ENCODE assay signal across 2 cellular contexts in the genomic region with DNA sequence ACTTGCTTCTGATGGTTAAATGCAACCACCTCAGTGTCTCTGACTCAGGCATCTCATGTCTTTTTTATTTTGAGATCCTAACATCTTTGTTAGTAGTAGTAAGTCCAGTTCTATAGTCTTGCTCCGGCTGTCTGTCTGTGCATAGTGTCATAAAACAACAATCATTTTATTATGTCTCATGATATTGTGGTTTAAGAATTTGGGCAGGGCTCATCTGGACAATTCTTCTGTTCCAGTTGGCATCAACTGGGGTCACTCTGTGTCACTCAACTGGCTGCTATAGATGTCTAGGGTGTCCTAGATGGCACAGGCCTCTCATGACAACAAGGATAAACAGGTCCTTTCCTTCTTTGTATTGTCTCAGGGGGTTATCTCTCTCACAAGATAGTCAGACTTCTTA.
TF ChIP-seq lines count a peak whose summit lies in the region.

No MANE protein-coding gene starts in this region.

TF ChIP-seq in SK-N-SH, 30 proteins besides CTCF, POLR2A, EP300 and RAD21 (continued from another document):
- TF ChIP-seq SMC3 (IDR thresholded peaks at IDR 0.05; ENCODE audit: low read depth, low read length) = no peak
- TF ChIP-seq, protein P1, sequence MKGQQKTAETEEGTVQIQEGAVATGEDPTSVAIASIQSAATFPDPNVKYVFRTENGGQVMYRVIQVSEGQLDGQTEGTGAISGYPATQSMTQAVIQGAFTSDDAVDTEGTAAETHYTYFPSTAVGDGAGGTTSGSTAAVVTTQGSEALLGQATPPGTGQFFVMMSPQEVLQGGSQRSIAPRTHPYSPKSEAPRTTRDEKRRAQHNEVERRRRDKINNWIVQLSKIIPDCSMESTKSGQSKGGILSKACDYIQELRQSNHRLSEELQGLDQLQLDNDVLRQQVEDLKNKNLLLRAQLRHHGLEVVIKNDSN (IDR thresholded peaks at IDR 0.05; ENCODE audit: borderline replicate concordance, low read depth) = no peak
- TF ChIP-seq EZH2phosphoT487 (IDR thresholded peaks at IDR 0.05; ENCODE audit: borderline replicate concordance, low read depth) = no peak
- no peak for TF ChIP-seq POLR2AphosphoS5 (IDR thresholded peaks at IDR 0.05; ENCODE audit: low read depth, low read length)
- TF ChIP-seq, protein P2, sequence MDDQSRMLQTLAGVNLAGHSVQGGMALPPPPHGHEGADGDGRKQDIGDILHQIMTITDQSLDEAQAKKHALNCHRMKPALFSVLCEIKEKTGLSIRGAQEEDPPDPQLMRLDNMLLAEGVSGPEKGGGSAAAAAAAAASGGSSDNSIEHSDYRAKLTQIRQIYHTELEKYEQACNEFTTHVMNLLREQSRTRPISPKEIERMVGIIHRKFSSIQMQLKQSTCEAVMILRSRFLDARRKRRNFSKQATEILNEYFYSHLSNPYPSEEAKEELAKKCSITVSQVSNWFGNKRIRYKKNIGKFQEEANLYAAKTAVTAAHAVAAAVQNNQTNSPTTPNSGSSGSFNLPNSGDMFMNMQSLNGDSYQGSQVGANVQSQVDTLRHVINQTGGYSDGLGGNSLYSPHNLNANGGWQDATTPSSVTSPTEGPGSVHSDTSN (IDR thresholded peaks at IDR 0.05) = 0 out of 2 replicates have a peak, but pooled peaks have one; percentile 10
- no peak for TF ChIP-seq MEF2A (IDR thresholded peaks at IDR 0.05; ENCODE audit: borderline replicate concordance, low read depth)
- TF ChIP-seq, protein P3, sequence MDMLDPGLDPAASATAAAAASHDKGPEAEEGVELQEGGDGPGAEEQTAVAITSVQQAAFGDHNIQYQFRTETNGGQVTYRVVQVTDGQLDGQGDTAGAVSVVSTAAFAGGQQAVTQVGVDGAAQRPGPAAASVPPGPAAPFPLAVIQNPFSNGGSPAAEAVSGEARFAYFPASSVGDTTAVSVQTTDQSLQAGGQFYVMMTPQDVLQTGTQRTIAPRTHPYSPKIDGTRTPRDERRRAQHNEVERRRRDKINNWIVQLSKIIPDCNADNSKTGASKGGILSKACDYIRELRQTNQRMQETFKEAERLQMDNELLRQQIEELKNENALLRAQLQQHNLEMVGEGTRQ (IDR thresholded peaks at IDR 0.05; ENCODE audit: borderline replicate concordance, low read depth, low read length) = no peak

TF ChIP-seq in SK-N-SH treated with all-trans-retinoic acid at 6 μM for 48 hours, 23 proteins besides CTCF, POLR2A, EP300 and RAD21 (continued from another document):
- TF ChIP-seq ZC3H10 (CRISPR knock-in tag; IDR thresholded peaks at IDR 0.05) = no peak
- TF ChIP-seq, protein P4, sequence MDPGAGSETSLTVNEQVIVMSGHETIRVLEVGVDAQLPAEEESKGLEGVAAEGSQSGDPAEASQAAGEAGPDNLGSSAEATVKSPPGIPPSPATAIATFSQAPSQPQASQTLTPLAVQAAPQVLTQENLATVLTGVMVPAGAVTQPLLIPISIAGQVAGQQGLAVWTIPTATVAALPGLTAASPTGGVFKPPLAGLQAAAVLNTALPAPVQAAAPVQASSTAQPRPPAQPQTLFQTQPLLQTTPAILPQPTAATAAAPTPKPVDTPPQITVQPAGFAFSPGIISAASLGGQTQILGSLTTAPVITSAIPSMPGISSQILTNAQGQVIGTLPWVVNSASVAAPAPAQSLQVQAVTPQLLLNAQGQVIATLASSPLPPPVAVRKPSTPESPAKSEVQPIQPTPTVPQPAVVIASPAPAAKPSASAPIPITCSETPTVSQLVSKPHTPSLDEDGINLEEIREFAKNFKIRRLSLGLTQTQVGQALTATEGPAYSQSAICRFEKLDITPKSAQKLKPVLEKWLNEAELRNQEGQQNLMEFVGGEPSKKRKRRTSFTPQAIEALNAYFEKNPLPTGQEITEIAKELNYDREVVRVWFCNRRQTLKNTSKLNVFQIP (CRISPR knock-in tag; IDR thresholded peaks at IDR 0.05; ENCODE audit: borderline replicate concordance, low read depth) = no peak
- no peak for TF ChIP-seq PPARA (CRISPR knock-in tag; IDR thresholded peaks at IDR 0.05; ENCODE audit: borderline replicate concordance)
- TF ChIP-seq, protein P5, sequence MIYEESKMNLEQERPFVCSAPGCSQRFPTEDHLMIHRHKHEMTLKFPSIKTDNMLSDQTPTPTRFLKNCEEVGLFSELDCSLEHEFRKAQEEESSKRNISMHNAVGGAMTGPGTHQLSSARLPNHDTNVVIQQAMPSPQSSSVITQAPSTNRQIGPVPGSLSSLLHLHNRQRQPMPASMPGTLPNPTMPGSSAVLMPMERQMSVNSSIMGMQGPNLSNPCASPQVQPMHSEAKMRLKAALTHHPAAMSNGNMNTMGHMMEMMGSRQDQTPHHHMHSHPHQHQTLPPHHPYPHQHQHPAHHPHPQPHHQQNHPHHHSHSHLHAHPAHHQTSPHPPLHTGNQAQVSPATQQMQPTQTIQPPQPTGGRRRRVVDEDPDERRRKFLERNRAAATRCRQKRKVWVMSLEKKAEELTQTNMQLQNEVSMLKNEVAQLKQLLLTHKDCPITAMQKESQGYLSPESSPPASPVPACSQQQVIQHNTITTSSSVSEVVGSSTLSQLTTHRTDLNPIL (CRISPR knock-in tag; IDR thresholded peaks at IDR 0.05; ENCODE audit: low read depth) = no peak
- no peak for TF ChIP-seq ZNF70 (CRISPR knock-in tag; IDR thresholded peaks at IDR 0.05)
- TF ChIP-seq ZFP30 (CRISPR knock-in tag; IDR thresholded peaks at IDR 0.05) = no peak
- TF ChIP-seq ARNTL (CRISPR knock-in tag; IDR thresholded peaks at IDR 0.05; ENCODE audit: borderline replicate concordance, low read depth) = no peak
- no peak for TF ChIP-seq SNAI2 (CRISPR knock-in tag; IDR thresholded peaks at IDR 0.05)
- TF ChIP-seq ISL1 (CRISPR knock-in tag; IDR thresholded peaks at IDR 0.05) = no peak
- TF ChIP-seq, protein P6, sequence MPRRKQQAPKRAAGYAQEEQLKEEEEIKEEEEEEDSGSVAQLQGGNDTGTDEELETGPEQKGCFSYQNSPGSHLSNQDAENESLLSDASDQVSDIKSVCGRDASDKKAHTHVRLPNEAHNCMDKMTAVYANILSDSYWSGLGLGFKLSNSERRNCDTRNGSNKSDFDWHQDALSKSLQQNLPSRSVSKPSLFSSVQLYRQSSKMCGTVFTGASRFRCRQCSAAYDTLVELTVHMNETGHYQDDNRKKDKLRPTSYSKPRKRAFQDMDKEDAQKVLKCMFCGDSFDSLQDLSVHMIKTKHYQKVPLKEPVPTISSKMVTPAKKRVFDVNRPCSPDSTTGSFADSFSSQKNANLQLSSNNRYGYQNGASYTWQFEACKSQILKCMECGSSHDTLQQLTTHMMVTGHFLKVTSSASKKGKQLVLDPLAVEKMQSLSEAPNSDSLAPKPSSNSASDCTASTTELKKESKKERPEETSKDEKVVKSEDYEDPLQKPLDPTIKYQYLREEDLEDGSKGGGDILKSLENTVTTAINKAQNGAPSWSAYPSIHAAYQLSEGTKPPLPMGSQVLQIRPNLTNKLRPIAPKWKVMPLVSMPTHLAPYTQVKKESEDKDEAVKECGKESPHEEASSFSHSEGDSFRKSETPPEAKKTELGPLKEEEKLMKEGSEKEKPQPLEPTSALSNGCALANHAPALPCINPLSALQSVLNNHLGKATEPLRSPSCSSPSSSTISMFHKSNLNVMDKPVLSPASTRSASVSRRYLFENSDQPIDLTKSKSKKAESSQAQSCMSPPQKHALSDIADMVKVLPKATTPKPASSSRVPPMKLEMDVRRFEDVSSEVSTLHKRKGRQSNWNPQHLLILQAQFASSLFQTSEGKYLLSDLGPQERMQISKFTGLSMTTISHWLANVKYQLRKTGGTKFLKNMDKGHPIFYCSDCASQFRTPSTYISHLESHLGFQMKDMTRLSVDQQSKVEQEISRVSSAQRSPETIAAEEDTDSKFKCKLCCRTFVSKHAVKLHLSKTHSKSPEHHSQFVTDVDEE (CRISPR knock-in tag; IDR thresholded peaks at IDR 0.05) = no peak
- TF ChIP-seq ZNF8 (CRISPR knock-in tag; IDR thresholded peaks at IDR 0.05) = no peak
- no peak for TF ChIP-seq CSDC2 (CRISPR knock-in tag; IDR thresholded peaks at IDR 0.05)
- TF ChIP-seq, protein P7, sequence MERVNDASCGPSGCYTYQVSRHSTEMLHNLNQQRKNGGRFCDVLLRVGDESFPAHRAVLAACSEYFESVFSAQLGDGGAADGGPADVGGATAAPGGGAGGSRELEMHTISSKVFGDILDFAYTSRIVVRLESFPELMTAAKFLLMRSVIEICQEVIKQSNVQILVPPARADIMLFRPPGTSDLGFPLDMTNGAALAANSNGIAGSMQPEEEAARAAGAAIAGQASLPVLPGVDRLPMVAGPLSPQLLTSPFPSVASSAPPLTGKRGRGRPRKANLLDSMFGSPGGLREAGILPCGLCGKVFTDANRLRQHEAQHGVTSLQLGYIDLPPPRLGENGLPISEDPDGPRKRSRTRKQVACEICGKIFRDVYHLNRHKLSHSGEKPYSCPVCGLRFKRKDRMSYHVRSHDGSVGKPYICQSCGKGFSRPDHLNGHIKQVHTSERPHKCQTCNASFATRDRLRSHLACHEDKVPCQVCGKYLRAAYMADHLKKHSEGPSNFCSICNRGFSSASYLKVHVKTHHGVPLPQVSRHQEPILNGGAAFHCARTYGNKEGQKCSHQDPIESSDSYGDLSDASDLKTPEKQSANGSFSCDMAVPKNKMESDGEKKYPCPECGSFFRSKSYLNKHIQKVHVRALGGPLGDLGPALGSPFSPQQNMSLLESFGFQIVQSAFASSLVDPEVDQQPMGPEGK (CRISPR knock-in tag; IDR thresholded peaks at IDR 0.05; ENCODE audit: borderline replicate concordance) = no peak
- TF ChIP-seq RARB (CRISPR knock-in tag; IDR thresholded peaks at IDR 0.05) = no peak
- no peak for TF ChIP-seq TOX (CRISPR knock-in tag; IDR thresholded peaks at IDR 0.05; ENCODE audit: borderline replicate concordance)
- no peak for TF ChIP-seq TCF4 (CRISPR knock-in tag; IDR thresholded peaks at IDR 0.05; ENCODE audit: borderline replicate concordance)
- no peak for TF ChIP-seq ESRRG (CRISPR knock-in tag; IDR thresholded peaks at IDR 0.05)
